4 cellular contexts compared by ENCODE assay signal in the genomic region with DNA sequence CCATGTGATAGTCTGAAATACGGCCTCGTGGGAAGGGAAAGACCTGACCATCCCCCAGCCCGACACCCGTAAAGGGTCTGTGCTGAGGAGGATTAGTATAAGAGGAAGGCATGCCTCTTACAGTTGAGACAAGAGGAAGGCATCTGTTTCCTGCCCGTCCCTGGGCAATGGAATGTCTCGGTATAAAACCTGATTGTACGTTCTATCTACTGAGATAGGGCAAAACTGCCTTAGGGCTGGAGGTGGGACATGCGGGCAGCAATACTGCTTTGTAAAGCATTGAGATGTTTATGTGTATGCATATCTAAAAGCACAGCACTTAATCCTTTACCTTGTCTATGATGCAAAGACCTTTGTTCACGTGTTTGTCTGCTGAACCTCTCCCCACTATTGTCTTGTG. TPM values are rescaled to one million over a fixed set of nuclear protein-coding genes. Genes with fewer than 3 reads are reported as not detected.
"Had no signal": no experiment of that assay in that cellular context is flagged by ENCODE, and none has a peak within 500 bp of the region (broad histone marks: within the 10 kb centered on the region; RNA-seq: fewer than 3 reads in every experiment).

No MANE protein-coding gene starts in this region.

RNA-seq across cellular contexts. Expression of gene SCGB1D1, which starts 5.0 kb away (rescaled TPM):
- polyA plus RNA-seq: HepG2, IgD-negative memory B cell, IMR-90, K562 had no signal

RNA-seq across cellular contexts. Expression of gene SCGB2A1, which starts 13.5 kb away (rescaled TPM):
- polyA plus RNA-seq: HepG2, IgD-negative memory B cell, IMR-90, K562 had no signal

RNA-seq across cellular contexts. Expression of gene SCGB1D2, which starts 47.0 kb away (rescaled TPM):
- polyA plus RNA-seq: HepG2, IgD-negative memory B cell, IMR-90, K562 had no signal
